20 cellular contexts compared by ENCODE assay signal in genomic region chr16:81471882-81472281, GRCh38. TPM values are rescaled to one million over a fixed set of nuclear protein-coding genes. Genes with fewer than 3 reads are reported as not detected.
A peak's percentile ranks its signal among the peaks of the same experiment; 100 is the strongest.
DNase-seq lines count a peak whose midpoint lies in the region; ATAC-seq, FAIRE-seq and TF ChIP-seq lines count a peak whose summit lies in the region.
"Had no signal": no experiment of that assay in that cellular context is flagged by ENCODE, and none has a peak within 500 bp of the region (broad histone marks: within the 10 kb centered on the region; RNA-seq: fewer than 3 reads in every experiment).

No MANE protein-coding gene starts in this region.

- no peak for DNase-seq in activated CD8-positive, alpha-beta T cell treated with anti-CD3 and anti-CD28 coated beads, Interleukin-2, amount 10 ng/mL, durations not matched to agents 7 days and 5 days
- DNase-seq in activated CD8-positive, alpha-beta T cell treated with anti-CD3 and anti-CD28 coated beads for 36 hours, result no peak
- DNase-seq in kidney, result peak; percentile 17
- no peak for DNase-seq in spleen
- no peak for DNase-seq in sigmoid colon
- no peak for DNase-seq in HAP-1 (ENCODE audit: low spot score in 2 of 2)
- no peak for DNase-seq in iPS-NIHi11 (ENCODE audit: low spot score)
- DNase-seq: 8988T, GOT3, MG63, NCI-H1105 treated with DMSO at 0.1 percent for 48 hours, NCI-H187 treated with DMSO at 0.1 percent for 48 hours, NCI-H2171, NCI-H774, SHP77 treated with DMSO at 0.1 percent for 48 hours had no signal

- WGBS in spleen, 5 donors, result 90 to 94% (median 91%) methylated on average over 8 of the region's 8 CpGs
- WGBS in sigmoid colon, 2 donors, result 92 to 93% methylated on average over 8 of the region's 8 CpGs

- CTCF ChIA-PET in activated CD8-positive, alpha-beta T cell treated with anti-CD3 and anti-CD28 coated beads, Interleukin-2, amount 10 ng/mL, durations not matched to agents 7 days and 5 days (lab: Charles Lee), result interaction anchor here (1.4 kb wide), 1 partner anchor 68 kb away, joined by 3 read pairs; no protein-coding TSS in a partner anchor
- CTCF ChIA-PET in activated CD8-positive, alpha-beta T cell treated with anti-CD3 and anti-CD28 coated beads for 36 hours (lab: Charles Lee), result no interaction called here

- H3K4me3 Mint-ChIP-seq in activated CD8-positive, alpha-beta T cell treated with anti-CD3 and anti-CD28 coated beads, Interleukin-2, amount 10 ng/mL, durations not matched to agents 7 days and 5 days, result no peak overlapping the region
- H3K4me3 Mint-ChIP-seq in activated CD8-positive, alpha-beta T cell treated with anti-CD3 and anti-CD28 coated beads for 36 hours, result no peak overlapping the region
- H3K4me3 Mint-ChIP-seq: HFFc6 had no signal

- no peak for TF ChIP-seq EP300 in sigmoid colon (IDR thresholded peaks at IDR 0.05)

- intact Hi-C loops in activated CD8-positive, alpha-beta T cell treated with anti-CD3 and anti-CD28 coated beads for 36 hours (cut with micrococcal nuclease), result no loop called here
- intact Hi-C loops in kidney (cut with DNase I) (no loop called here), spleen (cut with DNase I; ENCODE audit: low total_unique reads) (no loop called here), sigmoid colon (cut with DNase I) (no loop called here)

- in situ Hi-C loops in HAP-1 (cut with MboI; ENCODE audit: low sequenced_read_pairs), result no loop called here

- POLR2A ChIA-PET in activated CD8-positive, alpha-beta T cell treated with anti-CD3 and anti-CD28 coated beads, Interleukin-2, amount 10 ng/mL, durations not matched to agents 7 days and 5 days (lab: Charles Lee), result interaction anchor here (1.0 to 1.7 kb wide), 2 partner anchors 10 to 13 kb away, joined by 3 to 4 read pairs; no protein-coding TSS in a partner anchor
- POLR2A ChIA-PET in activated CD8-positive, alpha-beta T cell treated with anti-CD3 and anti-CD28 coated beads for 36 hours (lab: Charles Lee), result interaction anchor here (0.8 kb wide), 1 partner anchor 91 kb away, joined by 3 read pairs; no protein-coding TSS in a partner anchor

- TF ChIP-seq POLR2A in spleen (IDR thresholded peaks at IDR 0.05), result no peak
- no peak for TF ChIP-seq POLR2A in sigmoid colon (IDR thresholded peaks at IDR 0.05)

- H3K4me3 ChIP-seq in kidney (ENCODE audit: low read length in 2 of 2) (no peak overlapping the region), spleen (peak overlapping the region in 1 of 8 donors; percentile 7), sigmoid colon (no peak overlapping the region), HAP-1 (no peak overlapping the region)
- H3K4me3 ChIP-seq: MG63 had no signal

- H3K27me3 Mint-ChIP-seq in activated CD8-positive, alpha-beta T cell treated with anti-CD3 and anti-CD28 coated beads, Interleukin-2, amount 10 ng/mL, durations not matched to agents 7 days and 5 days (ENCODE audit: low read depth), result no peaks in the 10 kb centered on the region
- H3K27me3 Mint-ChIP-seq in activated CD8-positive, alpha-beta T cell treated with anti-CD3 and anti-CD28 coated beads for 36 hours, result no peaks in the 10 kb centered on the region

- no peaks in the 10 kb centered on the region for H3K9me3 Mint-ChIP-seq in activated CD8-positive, alpha-beta T cell treated with anti-CD3 and anti-CD28 coated beads, Interleukin-2, amount 10 ng/mL, durations not matched to agents 7 days and 5 days (ENCODE audit: insufficient read depth)
- H3K9me3 Mint-ChIP-seq in activated CD8-positive, alpha-beta T cell treated with anti-CD3 and anti-CD28 coated beads for 36 hours, result no peaks in the 10 kb centered on the region
- H3K9me3 Mint-ChIP-seq: HFFc6 had no signal

- no peak for ATAC-seq in activated CD8-positive, alpha-beta T cell treated with anti-CD3 and anti-CD28 coated beads, Interleukin-2, amount 10 ng/mL, durations not matched to agents 7 days and 5 days
- no peak for ATAC-seq in activated CD8-positive, alpha-beta T cell treated with anti-CD3 and anti-CD28 coated beads for 36 hours

- H3K36me3 ChIP-seq in KOPT-K1 (ENCODE audit: insufficient read depth, low read length) (peaks cover 29% of the 10 kb centered on the region), kidney (ENCODE audit: control insufficient read depth in 1 of 2, insufficient read depth in 2 of 2, low read length in 2 of 2) (peaks cover 9 to 13% of the 10 kb centered on the region in 2 donors), spleen (peaks cover 0 to 22% (median 0%) of the 10 kb centered on the region in 6 donors), sigmoid colon (no peaks in the 10 kb centered on the region), HAP-1 (replicated peaks) (peaks cover 11% of the 10 kb centered on the region)

- H3K27me3 ChIP-seq in spleen (replicated peaks in 1 of 7) (no peaks in the 10 kb centered on the region), sigmoid colon (no peaks in the 10 kb centered on the region), HAP-1 (ENCODE audit: low read depth) (no peaks in the 10 kb centered on the region)
- H3K27me3 ChIP-seq: MG63 had no signal

- H3K4me1 ChIP-seq in kidney (ENCODE audit: control insufficient read depth in 1 of 2, insufficient read depth in 1 of 2, low read depth in 1 of 2, low read length in 2 of 2), result peaks cover 36 to 58% of the 10 kb centered on the region in 2 donors
- H3K4me1 ChIP-seq in spleen, result peaks cover 38 to 100% (median 97%) of the 10 kb centered on the region in 6 donors
- H3K4me1 ChIP-seq in sigmoid colon, result peaks cover 0 to 53% (median 21%) of the 10 kb centered on the region in 4 donors
- H3K4me1 ChIP-seq in HAP-1, result 0 out of 2 replicates have a peak, but pooled peaks cover 2% of the 10 kb centered on the region

- FAIRE-seq in kidney (lab: Jason Lieb, UNC), result no peak
- FAIRE-seq: D721Med, RCC 7860 had no signal

- peaks cover 95% of the 10 kb centered on the region for H3K4me1 Mint-ChIP-seq in activated CD8-positive, alpha-beta T cell treated with anti-CD3 and anti-CD28 coated beads, Interleukin-2, amount 10 ng/mL, durations not matched to agents 7 days and 5 days (ENCODE audit: low read depth)
- peaks cover 63% of the 10 kb centered on the region for H3K4me1 Mint-ChIP-seq in activated CD8-positive, alpha-beta T cell treated with anti-CD3 and anti-CD28 coated beads for 36 hours (ENCODE audit: low read depth)

- peaks cover 61% of the 10 kb centered on the region for H3K36me3 Mint-ChIP-seq in activated CD8-positive, alpha-beta T cell treated with anti-CD3 and anti-CD28 coated beads, Interleukin-2, amount 10 ng/mL, durations not matched to agents 7 days and 5 days (ENCODE audit: low read depth)
- H3K36me3 Mint-ChIP-seq in activated CD8-positive, alpha-beta T cell treated with anti-CD3 and anti-CD28 coated beads for 36 hours (ENCODE audit: low read depth), result peaks cover 9% of the 10 kb centered on the region

- H3K9me3 ChIP-seq in KOPT-K1 (ENCODE audit: insufficient read depth, low read length, poor library complexity, severe bottlenecking) (no peaks in the 10 kb centered on the region), kidney (ENCODE audit: control insufficient read depth in 1 of 2, low read length in 2 of 2) (no peaks in the 10 kb centered on the region), spleen (no peaks in the 10 kb centered on the region), sigmoid colon (no peaks in the 10 kb centered on the region), HAP-1 (no peaks in the 10 kb centered on the region)
- H3K9me3 ChIP-seq: MG63 had no signal

- H3K9ac ChIP-seq in kidney (ENCODE audit: low read length in 2 of 2), result no peak overlapping the region
- H3K9ac ChIP-seq: KMS-11 had no signal

- H3K27ac Mint-ChIP-seq in activated CD8-positive, alpha-beta T cell treated with anti-CD3 and anti-CD28 coated beads, Interleukin-2, amount 10 ng/mL, durations not matched to agents 7 days and 5 days, result peak overlapping the region; percentile 43
- no peak overlapping the region for H3K27ac Mint-ChIP-seq in activated CD8-positive, alpha-beta T cell treated with anti-CD3 and anti-CD28 coated beads for 36 hours
- H3K27ac Mint-ChIP-seq: HFFc6 had no signal

- H3K27ac ChIP-seq in KOPT-K1 (ENCODE audit: low read depth, low read length, poor library complexity, severe bottlenecking) (peak overlapping the region; percentile 99), kidney (ENCODE audit: low read depth in 2 of 2, low read length in 2 of 2) (no peak overlapping the region), spleen (peak overlapping the region in 5 of 8 donors; percentile 45 to 95 (median 90)), sigmoid colon (no peak overlapping the region)
- H3K27ac ChIP-seq: KMS-11 had no signal

- TF ChIP-seq CTCF in activated CD8-positive, alpha-beta T cell treated with anti-CD3 and anti-CD28 coated beads for 36 hours (IDR thresholded peaks at IDR 0.05), result no peak
- TF ChIP-seq CTCF in kidney (IDR thresholded peaks at IDR 0.05; ENCODE audit: borderline replicate concordance, extremely low read depth, insufficient read depth), result no peak
- no peak for TF ChIP-seq CTCF in spleen (IDR thresholded peaks at IDR 0.05 in 8 of 11, conservative IDR thresholded peaks at IDR 0.05 in 3 of 11)
- TF ChIP-seq CTCF in sigmoid colon (IDR thresholded peaks at IDR 0.05), result no peak

RNA-seq across cellular contexts. Expression of gene CMIP, which starts 27.3 kb away (rescaled TPM):
- total RNA-seq in activated CD8-positive, alpha-beta T cell treated with anti-CD3 and anti-CD28 coated beads, Interleukin-2, amount 10 ng/mL, durations not matched to agents 7 days and 5 days, result 10 to 100 TPM; 62.5 to 70.4 TPM
- 10 to 100 TPM; 37.6 to 38.5 TPM for total RNA-seq in activated CD8-positive, alpha-beta T cell treated with anti-CD3 and anti-CD28 coated beads for 36 hours
- total RNA-seq in kidney, result 65.7 TPM
- polyA plus RNA-seq in kidney (ENCODE audit: insufficient read depth, low read depth, low replicate concordance), result 16.6 TPM
- 100 to 1,000 TPM in 1 of 7 donors, 10 to 100 TPM in 6; 49.9 to 107 (median 67.1) TPM for total RNA-seq in spleen
- 10 to 100 TPM in 1 of 3 donors, 1 to 10 TPM in 2; 6.0 to 11.8 (median 6.2) TPM for polyA plus RNA-seq in spleen
- 10 to 100 TPM; 11.0 to 30.3 (median 15.9) TPM for total RNA-seq in sigmoid colon
- polyA plus RNA-seq in sigmoid colon, result 10 to 100 TPM; 20.4 to 60.3 (median 40.7) TPM

Comparison
In these comparisons a context has a peak if more than half of its experiments do, and no peak if none do; other contexts are left out.
1. H3K27ac ChIP-seq: peak in KOPT-K1 (single experiment) and spleen (5 of 8); none in kidney (0 of 2) and sigmoid colon (0 of 4).